In the genomic region with DNA sequence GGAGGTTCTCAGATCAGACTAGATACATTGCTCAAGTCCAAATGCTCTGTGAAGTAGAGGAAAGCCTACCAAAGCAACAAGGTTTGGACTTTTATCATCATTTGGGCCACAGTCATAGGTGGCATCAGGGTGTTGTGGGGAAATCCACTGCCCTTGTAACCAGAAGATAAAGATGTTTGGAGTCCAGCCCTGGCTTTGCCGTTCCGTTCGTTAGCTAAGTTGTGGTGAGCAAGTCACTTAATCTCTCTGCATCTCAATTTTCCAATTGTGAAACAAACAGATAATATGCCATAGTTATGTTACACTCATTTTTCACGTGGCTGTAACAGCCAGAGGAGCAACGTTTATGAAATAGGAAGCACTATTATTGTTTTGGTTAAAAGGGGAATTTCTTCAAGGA, we compare ENCODE assay signal across 27 cellular contexts.
"Had no signal": no experiment of that assay in that cellular context is flagged by ENCODE, and none has a peak within 500 bp of the region (broad histone marks: within the 10 kb centered on the region; RNA-seq: fewer than 3 reads in every experiment).

No MANE protein-coding gene starts in this region.

- H3K9ac ChIP-seq: parathyroid adenoma had no signal

- H3K27ac Mint-ChIP-seq: naive thymus-derived CD8-positive, alpha-beta T cell; nephron progenitor cell; progenitor cell of endocrine pancreas; stimulated activated naive CD8-positive, alpha-beta T cell treated with anti-CD3 and anti-CD28 coated beads, Interleukin-15, amount 100 ng/mL, for 72 hours had no signal

- ATAC-seq: foreskin keratinocyte; heart right ventricle; left ventricle myocardium superior; lower lobe of right lung; naive thymus-derived CD8-positive, alpha-beta T cell; right lobe of liver; stimulated activated naive CD8-positive, alpha-beta T cell treated with anti-CD3 and anti-CD28 coated beads, Interleukin-15, amount 100 ng/mL, for 72 hours had no signal

- DNase-seq: colonic mucosa; effector CD8-positive, alpha-beta T cell; foreskin keratinocyte; glutamatergic neuron; heart right ventricle; hippocampal formation; left ventricle myocardium superior; lower lobe of right lung; naive thymus-derived CD8-positive, alpha-beta T cell; nephron progenitor cell; occipital lobe; right lobe of liver; small intestine; stimulated activated CD4-positive, alpha-beta T cell treated with anti-CD3 and anti-CD28 coated beads, Interleukin-12 subunit alpha, Interleukin-12 subunit beta, amount 100 ng/mL, for 4 hours; stimulated activated CD4-positive, alpha-beta T cell treated with anti-CD3 and anti-CD28 coated beads, Interleukin-1b, Interleukin-23, amount 100 ng/mL, for 48 hours; stimulated activated CD4-positive, alpha-beta T cell treated with anti-CD3 and anti-CD28 coated beads, Interleukin-4, amount 100 ng/mL, for 1 hour; stimulated activated CD8-positive, alpha-beta memory T cell treated with anti-CD3 and anti-CD28 coated beads, Interleukin-4, amount 100 ng/mL, for 48 hours; stimulated activated naive CD4-positive, alpha-beta T cell; stimulated activated naive CD8-positive, alpha-beta T cell treated with anti-CD3 and anti-CD28 coated beads, Interleukin-15, amount 100 ng/mL, for 72 hours; transverse colon had no signal

- FAIRE-seq: endothelial cell of umbilical vein, keratinocyte, small intestine had no signal

- H3K9me3 ChIP-seq: colonic mucosa, esophagus muscularis mucosa, heart right ventricle, lower lobe of right lung, right lobe of liver, suprapubic skin, transverse colon had no signal

- H3K4me3 ChIP-seq: colonic mucosa, esophagus muscularis mucosa, heart right ventricle, lower lobe of right lung, right lobe of liver, suprapubic skin, transverse colon had no signal

- H3K4me1 ChIP-seq: colonic mucosa, parathyroid adenoma, right lobe of liver had no signal

- H3K27me3 Mint-ChIP-seq: dendritic cell treated with granulocyte-macrophage colony-stimulating factor and Interleukin-4, amounts not matched to agents 40 ng/mL and 50 ng/mL, for 4 days; naive thymus-derived CD8-positive, alpha-beta T cell; progenitor cell of endocrine pancreas; stimulated activated naive CD8-positive, alpha-beta T cell treated with anti-CD3 and anti-CD28 coated beads, Interleukin-15, amount 100 ng/mL, for 72 hours had no signal

- H3K4me3 Mint-ChIP-seq: dendritic cell treated with granulocyte-macrophage colony-stimulating factor and Interleukin-4, amounts not matched to agents 40 ng/mL and 50 ng/mL, for 4 days; naive thymus-derived CD8-positive, alpha-beta T cell; nephron progenitor cell; stimulated activated naive CD8-positive, alpha-beta T cell treated with anti-CD3 and anti-CD28 coated beads, Interleukin-15, amount 100 ng/mL, for 72 hours had no signal

- H3K27me3 ChIP-seq: colonic mucosa, esophagus muscularis mucosa, foreskin keratinocyte, heart right ventricle, right lobe of liver, suprapubic skin, transverse colon had no signal

- H3K9me3 Mint-ChIP-seq: nephron progenitor cell; stimulated activated naive CD8-positive, alpha-beta T cell treated with anti-CD3 and anti-CD28 coated beads, Interleukin-15, amount 100 ng/mL, for 72 hours had no signal

- H3K27ac ChIP-seq: colonic mucosa, esophagus muscularis mucosa, foreskin keratinocyte, lower lobe of right lung, parathyroid adenoma, right lobe of liver, suprapubic skin, transverse colon had no signal

- H3K36me3 ChIP-seq: colonic mucosa, esophagus muscularis mucosa, heart right ventricle, lower lobe of right lung, right lobe of liver, suprapubic skin, transverse colon had no signal

- H3K36me3 Mint-ChIP-seq: naive thymus-derived CD8-positive, alpha-beta T cell had no signal
